In the genomic region with DNA sequence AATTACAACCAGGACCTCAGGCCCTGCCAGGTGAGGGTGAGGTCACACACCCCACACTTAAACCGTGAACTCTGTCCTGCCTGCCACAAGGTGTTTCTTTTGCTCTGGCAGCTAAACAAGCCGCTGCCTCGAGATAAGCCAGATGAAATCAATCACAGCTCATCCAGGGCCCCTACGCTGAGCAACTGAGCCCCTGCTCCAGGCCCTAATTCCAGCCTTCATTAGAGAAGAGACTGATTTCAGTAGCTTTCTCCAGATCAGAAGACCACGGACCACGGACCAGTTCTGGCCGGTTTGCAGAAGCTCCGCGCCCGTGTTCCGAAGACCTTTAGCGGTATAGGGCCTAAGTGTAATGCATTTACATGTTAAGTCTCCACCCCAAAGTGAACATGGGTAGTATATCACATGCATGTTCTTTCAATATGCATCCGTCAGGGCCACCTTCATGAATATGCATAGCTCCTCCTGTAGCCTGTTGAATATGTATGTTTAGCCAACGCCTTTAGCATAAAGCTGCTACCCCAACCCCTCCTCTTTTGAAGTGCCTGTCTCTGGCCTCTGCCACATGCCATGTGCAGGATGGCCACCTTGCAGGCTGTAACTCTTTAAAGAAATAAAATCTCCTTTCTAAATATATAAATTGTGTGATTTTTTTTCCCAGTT, we compare ENCODE assay signal across 1 cellular context.
TF ChIP-seq lines count a peak whose summit lies in the region.

No MANE protein-coding gene starts in this region.

TF ChIP-seq in GM23338, 12 proteins besides CTCF, POLR2A, EP300 and RAD21 (continued from another document):
- TF ChIP-seq, protein P1, sequence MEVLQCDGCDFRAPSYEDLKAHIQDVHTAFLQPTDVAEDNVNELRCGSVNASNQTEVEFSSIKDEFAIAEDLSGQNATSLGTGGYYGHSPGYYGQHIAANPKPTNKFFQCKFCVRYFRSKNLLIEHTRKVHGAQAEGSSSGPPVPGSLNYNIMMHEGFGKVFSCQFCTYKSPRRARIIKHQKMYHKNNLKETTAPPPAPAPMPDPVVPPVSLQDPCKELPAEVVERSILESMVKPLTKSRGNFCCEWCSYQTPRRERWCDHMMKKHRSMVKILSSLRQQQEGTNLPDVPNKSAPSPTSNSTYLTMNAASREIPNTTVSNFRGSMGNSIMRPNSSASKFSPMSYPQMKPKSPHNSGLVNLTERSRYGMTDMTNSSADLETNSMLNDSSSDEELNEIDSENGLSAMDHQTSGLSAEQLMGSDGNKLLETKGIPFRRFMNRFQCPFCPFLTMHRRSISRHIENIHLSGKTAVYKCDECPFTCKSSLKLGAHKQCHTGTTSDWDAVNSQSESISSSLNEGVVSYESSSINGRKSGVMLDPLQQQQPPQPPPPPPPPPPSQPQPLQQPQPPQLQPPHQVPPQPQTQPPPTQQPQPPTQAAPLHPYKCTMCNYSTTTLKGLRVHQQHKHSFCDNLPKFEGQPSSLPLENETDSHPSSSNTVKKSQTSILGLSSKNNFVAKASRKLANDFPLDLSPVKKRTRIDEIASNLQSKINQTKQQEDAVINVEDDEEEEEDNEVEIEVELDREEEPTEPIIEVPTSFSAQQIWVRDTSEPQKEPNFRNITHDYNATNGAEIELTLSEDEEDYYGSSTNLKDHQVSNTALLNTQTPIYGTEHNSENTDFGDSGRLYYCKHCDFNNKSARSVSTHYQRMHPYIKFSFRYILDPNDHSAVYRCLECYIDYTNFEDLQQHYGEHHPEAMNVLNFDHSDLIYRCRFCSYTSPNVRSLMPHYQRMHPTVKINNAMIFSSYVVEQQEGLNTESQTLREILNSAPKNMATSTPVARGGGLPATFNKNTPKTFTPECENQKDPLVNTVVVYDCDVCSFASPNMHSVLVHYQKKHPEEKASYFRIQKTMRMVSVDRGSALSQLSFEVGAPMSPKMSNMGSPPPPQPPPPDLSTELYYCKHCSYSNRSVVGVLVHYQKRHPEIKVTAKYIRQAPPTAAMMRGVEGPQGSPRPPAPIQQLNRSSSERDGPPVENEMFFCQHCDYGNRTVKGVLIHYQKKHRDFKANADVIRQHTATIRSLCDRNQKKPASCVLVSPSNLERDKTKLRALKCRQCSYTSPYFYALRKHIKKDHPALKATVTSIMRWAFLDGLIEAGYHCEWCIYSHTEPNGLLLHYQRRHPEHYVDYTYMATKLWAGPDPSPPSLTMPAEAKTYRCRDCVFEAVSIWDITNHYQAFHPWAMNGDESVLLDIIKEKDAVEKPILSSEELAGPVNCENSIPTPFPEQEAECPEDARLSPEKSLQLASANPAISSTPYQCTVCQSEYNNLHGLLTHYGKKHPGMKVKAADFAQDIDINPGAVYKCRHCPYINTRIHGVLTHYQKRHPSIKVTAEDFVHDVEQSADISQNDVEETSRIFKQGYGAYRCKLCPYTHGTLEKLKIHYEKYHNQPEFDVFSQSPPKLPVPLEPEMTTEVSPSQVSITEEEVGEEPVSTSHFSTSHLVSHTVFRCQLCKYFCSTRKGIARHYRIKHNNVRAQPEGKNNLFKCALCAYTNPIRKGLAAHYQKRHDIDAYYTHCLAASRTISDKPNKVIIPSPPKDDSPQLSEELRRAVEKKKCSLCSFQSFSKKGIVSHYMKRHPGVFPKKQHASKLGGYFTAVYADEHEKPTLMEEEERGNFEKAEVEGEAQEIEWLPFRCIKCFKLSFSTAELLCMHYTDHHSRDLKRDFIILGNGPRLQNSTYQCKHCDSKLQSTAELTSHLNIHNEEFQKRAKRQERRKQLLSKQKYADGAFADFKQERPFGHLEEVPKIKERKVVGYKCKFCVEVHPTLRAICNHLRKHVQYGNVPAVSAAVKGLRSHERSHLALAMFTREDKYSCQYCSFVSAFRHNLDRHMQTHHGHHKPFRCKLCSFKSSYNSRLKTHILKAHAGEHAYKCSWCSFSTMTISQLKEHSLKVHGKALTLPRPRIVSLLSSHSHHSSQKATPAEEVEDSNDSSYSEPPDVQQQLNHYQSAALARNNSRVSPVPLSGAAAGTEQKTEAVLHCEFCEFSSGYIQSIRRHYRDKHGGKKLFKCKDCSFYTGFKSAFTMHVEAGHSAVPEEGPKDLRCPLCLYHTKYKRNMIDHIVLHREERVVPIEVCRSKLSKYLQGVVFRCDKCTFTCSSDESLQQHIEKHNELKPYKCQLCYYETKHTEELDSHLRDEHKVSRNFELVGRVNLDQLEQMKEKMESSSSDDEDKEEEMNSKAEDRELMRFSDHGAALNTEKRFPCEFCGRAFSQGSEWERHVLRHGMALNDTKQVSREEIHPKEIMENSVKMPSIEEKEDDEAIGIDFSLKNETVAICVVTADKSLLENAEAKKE (CRISPR knock-in tag; IDR thresholded peaks at IDR 0.05), result no peak
- TF ChIP-seq ZNF331 (CRISPR knock-in tag; IDR thresholded peaks at IDR 0.05; ENCODE audit: low read depth) (no peak), ZNF114 (CRISPR knock-in tag; IDR thresholded peaks at IDR 0.05) (no peak), STAT1 (IDR thresholded peaks at IDR 0.05; ENCODE audit: unreplicated experiment) (no peak), EZH2 (IDR thresholded peaks at IDR 0.05; ENCODE audit: low read depth, unreplicated experiment) (no peak)
